ENCODE assay signal across 7 cellular contexts in the genomic region with DNA sequence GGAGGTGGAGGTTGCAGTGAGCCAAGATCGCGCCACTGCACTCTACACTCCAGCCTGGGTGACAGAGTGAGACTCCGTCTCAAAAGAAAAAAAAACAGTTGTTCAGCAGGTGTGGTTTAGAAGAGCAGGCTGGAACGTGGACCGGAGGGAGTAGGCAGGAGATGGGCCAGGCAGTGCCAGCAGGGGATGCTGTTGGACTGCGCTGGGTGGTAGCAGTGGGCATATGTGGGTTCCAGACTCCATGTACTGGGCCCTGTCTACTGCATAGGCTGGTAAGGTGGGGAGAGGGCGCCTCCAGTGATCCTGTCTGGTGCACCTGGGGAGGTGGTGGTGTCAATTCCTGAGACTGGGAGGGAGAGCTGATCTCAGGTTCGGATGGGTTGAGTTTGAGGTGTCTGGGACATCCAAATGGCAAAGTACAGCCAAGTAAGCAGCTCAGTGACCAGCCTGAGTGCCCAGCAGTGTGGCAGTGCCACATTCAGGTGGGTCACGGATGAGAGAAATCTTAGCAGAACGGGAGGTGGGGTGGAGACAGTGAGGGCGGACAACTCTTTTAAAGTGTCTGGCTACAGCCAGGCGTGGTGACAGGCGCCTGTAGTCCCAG. TPM values are rescaled to one million over a fixed set of nuclear protein-coding genes. Genes with fewer than 3 reads are reported as not detected.
DNase-seq lines count a peak whose midpoint lies in the region; ATAC-seq and TF ChIP-seq lines count a peak whose summit lies in the region.

No MANE protein-coding gene starts in this region.

- H3K27ac ChIP-seq in psoas muscle = no peak overlapping the region

- ATAC-seq in psoas muscle (peak; percentile 60 to 66 (median 64)), HG03521 (IDR thresholded peaks at IDR 0.05; ENCODE audit: unreplicated experiment) (no peak)

- DNase-seq in GM13976 (ENCODE audit: low spot score) (peak; percentile 41), NCI-H510A treated with DMSO at 0.1 percent for 48 hours (lab: John Stamatoyannopoulos, UW) (peak; percentile 32), activated T-cell treated with anti-CD3 and anti-CD28 coated beads for 1 hour (ENCODE audit: low read depth) (peak; percentile 41), fibroblast of pulmonary artery (ENCODE audit: low read depth) (peak; percentile 35), psoas muscle (no peak), epidermal melanocyte (ENCODE audit: insufficient read length, low spot score) (no peak)

- TF ChIP-seq CTCF in GM13976 (IDR thresholded peaks at IDR 0.05; ENCODE audit: borderline replicate concordance, control extremely low read depth, extremely low read depth, insufficient read depth, missing control alignments) (peak; percentile 38), fibroblast of pulmonary artery (IDR thresholded peaks at IDR 0.05; ENCODE audit: low read length, missing control alignments) (peak; percentile 61), psoas muscle (IDR thresholded peaks at IDR 0.05) (peak; percentile 31)

- peaks cover 0 to 48% of the 10 kb centered on the region in 2 donors for H3K36me3 ChIP-seq in psoas muscle (ENCODE audit: insufficient read depth in 1 of 2, low read depth in 1 of 2)

- H3K4me3 ChIP-seq in fibroblast of pulmonary artery (replicated peaks; ENCODE audit: low read depth, low read length) (no peak overlapping the region), psoas muscle (no peak overlapping the region)

- peaks cover 4% of the 10 kb centered on the region for H3K4me1 ChIP-seq in psoas muscle

- H3K9me3 ChIP-seq in psoas muscle = no peaks in the 10 kb centered on the region

- intact Hi-C loops in psoas muscle (cut with DNase I) = no loop called here

- in situ Hi-C loops in GM13976 (cut with MboI; ENCODE audit: low sequenced_read_pairs, unreplicated experiment) = no loop called here

- H3K27me3 ChIP-seq in psoas muscle (ENCODE audit: insufficient read depth in 3 of 3, low read length in 2 of 3) = no peaks in the 10 kb centered on the region

- WGBS in psoas muscle, 3 donors = 75 to 85% (median 85%) methylated on average over 13 of the region's 13 CpGs

RNA-seq across cellular contexts. Expression of a gene that starts 25.9 kb away (rescaled TPM):
- total RNA-seq in psoas muscle = 10 to 100 TPM; 37.1 to 48.9 (median 43.9) TPM
- 10 to 100 TPM; 49.0 to 67.2 (median 65.7) TPM for polyA plus RNA-seq in psoas muscle

RNA-seq across cellular contexts. Expression of a gene that starts 35.7 kb away (rescaled TPM):
- 10 to 100 TPM; 13.9 to 22.1 (median 20.1) TPM for total RNA-seq in psoas muscle
- 10 to 100 TPM in 2 of 3 donors, 1 to 10 TPM in 1; 6.6 to 27.9 (median 12.9) TPM for polyA plus RNA-seq in psoas muscle

RNA-seq across cellular contexts. Expression of a gene that starts 39.0 kb away (rescaled TPM):
- 100 to 1,000 TPM; 186 to 212 (median 201) TPM for total RNA-seq in psoas muscle
- polyA plus RNA-seq in psoas muscle = 100 to 1,000 TPM; 182 to 331 (median 204) TPM

RNA-seq across cellular contexts. Expression of a gene that starts 58.9 kb away (rescaled TPM):
- total RNA-seq in psoas muscle = 100 to 1,000 TPM; 148 to 226 (median 190) TPM
- 100 to 1,000 TPM in 2 of 3 donors, 10 to 100 TPM in 1; 71.3 to 120 (median 108) TPM for polyA plus RNA-seq in psoas muscle

Comparison
In these comparisons a context has a peak if more than half of its experiments do, and no peak if none do; other contexts are left out.
1. DNase-seq: peak in GM13976 (single experiment), NCI-H510A treated with DMSO at 0.1 percent for 48 hours (single experiment), activated T-cell treated with anti-CD3 and anti-CD28 coated beads for 1 hour (single experiment) and fibroblast of pulmonary artery (single experiment); none in psoas muscle (0 of 2) and epidermal melanocyte (single experiment).
2. Peak in every context shown above with its lines, with median percentiles within 50 percentile points of each other: CTCF ChIP-seq.